ENCODE assay signal across 9 cellular contexts in genomic region chr2:223041527-223042109, GRCh38. TPM values are rescaled to one million over a fixed set of nuclear protein-coding genes. Genes with fewer than 3 reads are reported as not detected.
DNase-seq lines count a peak whose midpoint lies in the region; ATAC-seq, FAIRE-seq and TF ChIP-seq lines count a peak whose summit lies in the region.
"Had no signal": no experiment of that assay in that cellular context is flagged by ENCODE, and none has a peak within 500 bp of the region (broad histone marks: within the 10 kb centered on the region; RNA-seq: fewer than 3 reads in every experiment).

No MANE protein-coding gene starts in this region.

- H3F3A ChIP-seq in neural progenitor cell (ENCODE audit: low read depth), result peaks cover 9% of the 10 kb centered on the region

- H3K4me1 Mint-ChIP-seq in neural progenitor cell, result peaks cover 31% of the 10 kb centered on the region

- no peak for FAIRE-seq in H1 (lab: Jason Lieb, UNC)

- H3K9me3 ChIP-seq in H1 (ENCODE audit: insufficient read depth in 2 of 2, low read depth in 1 of 2, low read length in 1 of 2) (0 out of 4 replicates have a peak, but pooled peaks cover 0 to 3% of the 10 kb centered on the region in 2 experiments), neural progenitor cell (ENCODE audit: low read depth) (no peaks in the 10 kb centered on the region), esophagus squamous epithelium (no peaks in the 10 kb centered on the region)
- H3K9me3 ChIP-seq: HAP-1 had no signal

- H3K9me3 Mint-ChIP-seq in neural progenitor cell, result no peaks in the 10 kb centered on the region

- H3K27me3 Mint-ChIP-seq in neural progenitor cell (ENCODE audit: insufficient read depth, low read depth), result peaks cover 2% of the 10 kb centered on the region

- H3K79me1 ChIP-seq in H1 (ENCODE audit: low read depth, low read length), result no peaks in the 10 kb centered on the region

- H2AFZ ChIP-seq in H1 (ENCODE audit: low read length) (0 out of 2 replicates have a peak overlapping the region, but pooled peaks have one; percentile 43), neural progenitor cell (replicated peaks) (no peak overlapping the region)

- intact Hi-C loops in esophagus squamous epithelium (cut with DNase I), result no loop called here

- CTCF ChIA-PET in H1 (lab: Charles Lee; ENCODE audit: partially characterized antibody), result interaction anchor here (0.8 kb wide), 1 partner anchor 53 kb away, joined by 3 read pairs; no protein-coding TSS in a partner anchor

- no peak overlapping the region for H3K14ac ChIP-seq in H1 (ENCODE audit: insufficient read length)

- H2BK120ac ChIP-seq in H1 (replicated peaks; ENCODE audit: low read depth, low read length), result no peak overlapping the region

- ATAC-seq in GM18511 (IDR thresholded peaks at IDR 0.05; ENCODE audit: unreplicated experiment) (no peak), GM21619 (IDR thresholded peaks at IDR 0.05; ENCODE audit: unreplicated experiment) (no peak)

- peak; percentile 34 for DNase-seq in D341Med (ENCODE audit: low spot score)
- peak; percentile 36 for DNase-seq in NCI-H146 treated with DMSO at 0.1 percent for 48 hours (lab: John Stamatoyannopoulos, UW; ENCODE audit: unreplicated experiment)
- no peak for DNase-seq in H1 (ENCODE audit: low read depth in 1 of 2, low spot score in 2 of 2)
- DNase-seq in neural progenitor cell (ENCODE audit: low spot score), result no peak
- DNase-seq in activated effector memory CD4-positive, alpha-beta T cell treated with Interleukin-2 at 50 U/mL for 16 hours, result no peak
- DNase-seq in esophagus squamous epithelium (lab: John Stamatoyannopoulos, UW), result no peak

- TF ChIP-seq POLR2A in H1 (IDR thresholded peaks at IDR 0.05; ENCODE audit: control extremely low read depth in 1 of 2, low read depth in 2 of 2, low read length in 2 of 2) (no peak), esophagus squamous epithelium (IDR thresholded peaks at IDR 0.05) (no peak)

- no peak for TF ChIP-seq CTCF in H1 (IDR thresholded peaks at IDR 0.05; ENCODE audit: control extremely low read depth in 1 of 3, insufficient read depth in 1 of 3, low read depth in 1 of 3, low read length in 3 of 3)
- TF ChIP-seq CTCF in neural progenitor cell (IDR thresholded peaks at IDR 0.05), result no peak
- no peak for TF ChIP-seq CTCF in esophagus squamous epithelium (IDR thresholded peaks at IDR 0.05)

- H4K91ac ChIP-seq in H1 (replicated peaks; ENCODE audit: insufficient read length, low read length), result no peak overlapping the region

- H3K18ac ChIP-seq in H1 (ENCODE audit: extremely low read depth, low read length), result no peak overlapping the region; the same call in 1 of the 2 replicates

- H3K23me2 ChIP-seq in H1 (ENCODE audit: low read depth, low read length), result no peaks in the 10 kb centered on the region

- H3K4me2 ChIP-seq in H1 (ENCODE audit: insufficient read depth in 1 of 2, low read depth in 2 of 2, low read length in 2 of 2) (no peak overlapping the region), neural progenitor cell (no peak overlapping the region)

- H3K9ac ChIP-seq in H1 (replicated peaks in 1 of 4; ENCODE audit: extremely low read depth in 1 of 4, low read depth in 3 of 4, low read length in 3 of 4) (no peak overlapping the region), neural progenitor cell (no peak overlapping the region)

- H3K36me3 ChIP-seq in H1 (ENCODE audit: control insufficient read depth in 2 of 4, insufficient read depth in 4 of 4, low read length in 3 of 4) (no peaks in the 10 kb centered on the region), neural progenitor cell (no peaks in the 10 kb centered on the region), esophagus squamous epithelium (no peaks in the 10 kb centered on the region)
- H3K36me3 ChIP-seq: HAP-1 had no signal

- no peak overlapping the region for H3K56ac ChIP-seq in H1 (replicated peaks; ENCODE audit: insufficient read length, low read depth, low read length)

- H3K79me2 ChIP-seq in H1 (ENCODE audit: control insufficient read depth in 1 of 2, insufficient read depth in 2 of 2, low read length in 2 of 2) (no peaks in the 10 kb centered on the region), neural progenitor cell (ENCODE audit: low read depth) (no peaks in the 10 kb centered on the region)

- no peak overlapping the region for H3K23ac ChIP-seq in H1 (ENCODE audit: insufficient read length)

- H2BK15ac ChIP-seq in H1 (ENCODE audit: low read length), result no peak overlapping the region

- no peak overlapping the region for H3K4me3 Mint-ChIP-seq in neural progenitor cell

- H3K27ac ChIP-seq in H1 (ENCODE audit: low read depth, low read length) (no peak overlapping the region), neural progenitor cell (no peak overlapping the region), esophagus squamous epithelium (peak overlapping the region in 2 of 4 donors; percentile 47 to 50)

- no peak overlapping the region for H2AK5ac ChIP-seq in H1 (ENCODE audit: low read depth, low read length)

- WGBS in H1 (ENCODE audit: extremely low coverage in 1 of 2, insufficient coverage in 1 of 2, insufficient read length in 1 of 2, insufficient replicate concordance in 2 of 2, low coverage in 1 of 2, low lambda C conversion rate in 2 of 2, missing lambda C conversion rate in 1 of 2), 2 experiments, result 29 to 63% methylated on average over 1 to 4 of the region's 4 CpGs
- WGBS in esophagus squamous epithelium, 2 donors, result 4 to 15% methylated on average over 4 of the region's 4 CpGs

- H3K4me1 ChIP-seq in H1 (replicated peaks in 1 of 4; ENCODE audit: control insufficient read depth in 3 of 4, insufficient read depth in 4 of 4, low read length in 3 of 4) (peaks cover 0 to 17% (median 9%) of the 10 kb centered on the region in 4 experiments), neural progenitor cell (peaks cover 11% of the 10 kb centered on the region), esophagus squamous epithelium (peaks cover 0 to 11% (median 0%) of the 10 kb centered on the region in 3 donors)
- H3K4me1 ChIP-seq: HAP-1 had no signal

- no peak overlapping the region for H4K5ac ChIP-seq in H1 (ENCODE audit: insufficient read length, low read depth, low read length)

- POLR2A ChIA-PET in H1 (lab: Charles Lee; ENCODE audit: partially characterized antibody), result no interaction called here

- no peaks in the 10 kb centered on the region for H3K36me3 Mint-ChIP-seq in neural progenitor cell

- no peak overlapping the region for H2BK20ac ChIP-seq in H1 (ENCODE audit: low read length)

- H2BK12ac ChIP-seq in H1 (ENCODE audit: low read depth, low read length), result no peak overlapping the region

- H3K27ac Mint-ChIP-seq in neural progenitor cell, result peak overlapping the region; percentile 3

- no peak for TF ChIP-seq EP300 in H1 (IDR thresholded peaks at IDR 0.05; ENCODE audit: borderline replicate concordance in 1 of 2, low read depth in 2 of 2, low read length in 2 of 2)

- no peak overlapping the region for H4K8ac ChIP-seq in H1 (ENCODE audit: extremely low read depth, insufficient read depth, low read length)

- H3K27me3 ChIP-seq in H1 (replicated peaks in 1 of 4; ENCODE audit: control insufficient read depth in 3 of 4, extremely low read depth in 1 of 4, insufficient read depth in 3 of 4, low read length in 3 of 4) (no peaks in the 10 kb centered on the region), neural progenitor cell (no peaks in the 10 kb centered on the region), esophagus squamous epithelium (no peaks in the 10 kb centered on the region)

- no peak overlapping the region for H2BK5ac ChIP-seq in H1 (ENCODE audit: low read depth, low read length)

- TF ChIP-seq RAD21 in H1 (IDR thresholded peaks at IDR 0.05 in 1 of 2, conservative IDR thresholded peaks at IDR 0.05 in 1 of 2; ENCODE audit: low read depth in 2 of 2, low read length in 2 of 2), result no peak

- no peak overlapping the region for H3K4me3 ChIP-seq in H1 (ENCODE audit: extremely low read depth in 1 of 4, insufficient read depth in 2 of 4, low read depth in 3 of 4, low read length in 4 of 4)
- no peak overlapping the region for H3K4me3 ChIP-seq in neural progenitor cell
- no peak overlapping the region for H3K4me3 ChIP-seq in esophagus squamous epithelium
- H3K4me3 ChIP-seq: HAP-1 had no signal

- H3K4ac ChIP-seq in H1 (replicated peaks; ENCODE audit: insufficient read length, low read depth, low read length), result no peak overlapping the region

- H4K20me1 ChIP-seq in H1 (replicated peaks in 1 of 2; ENCODE audit: control insufficient read depth in 1 of 2, insufficient read depth in 2 of 2, low read length in 2 of 2) (no peaks in the 10 kb centered on the region), neural progenitor cell (ENCODE audit: low read depth) (no peaks in the 10 kb centered on the region)

TF ChIP-seq in H1, 55 proteins besides CTCF, POLR2A, EP300 and RAD21:
- TF ChIP-seq SRF (IDR thresholded peaks at IDR 0.05; ENCODE audit: low read depth, low read length) (no peak), TCF12 (IDR thresholded peaks at IDR 0.05; ENCODE audit: low read depth, low read length) (no peak)

RNA-seq across cellular contexts. Expression of gene KCNE4, which starts 10.4 kb away (rescaled TPM):
- total RNA-seq in H1 (2021; fragmentation: NEBNext Ultra II Directional; extraction: Animal tissue kit (Norgen Biotek cat#: 25700)), result 0.09 TPM in 1 of 2 replicates, not detected in the other
- 0.03 and 0.08 TPM in 2 replicates for polyA plus RNA-seq in H1 (2011; rRNA removed)
- 0.04 TPM for polyA plus RNA-seq in H1 (2011; cell fraction: cytosol; rRNA removed)
- 0.03 TPM for polyA plus RNA-seq in H1 (2011; cell fraction: nucleus; rRNA removed)
- 0.09 to 0.17 TPM (median 0.10 TPM) in 3 of 4 replicates, not detected in the other for polyA plus RNA-seq in H1 (2012, experiment 1 of 2)
- not detected for polyA plus RNA-seq in H1 (2012, experiment 2 of 2)
- polyA plus RNA-seq in H1 (2013, experiment 1 of 2), result not detected
- polyA plus RNA-seq in H1 (2013, experiment 2 of 2), result 0.06 TPM
- polyA minus RNA-seq in H1 (2011; rRNA and poly(A)+ RNA removed), result 0.05 TPM in 1 of 2 replicates, not detected in the other
- not detected for polyA minus RNA-seq in H1 (2011; cell fraction: cytosol; rRNA and poly(A)+ RNA removed)
- polyA minus RNA-seq in H1 (2011; cell fraction: nucleus; rRNA and poly(A)+ RNA removed), result not detected
- not detected in 2 replicates for total RNA-seq in neural progenitor cell (ENCODE audit: low replicate concordance)
- total RNA-seq in esophagus squamous epithelium, result under 1 TPM; 0.26 to 0.76 (median 0.35) TPM

Comparison
In these comparisons a context has a peak if more than half of its experiments do, and no peak if none do; other contexts are left out.
1. DNase-seq: peak in D341Med (single experiment) and NCI-H146 treated with DMSO at 0.1 percent for 48 hours (single experiment); none in H1 (0 of 2), neural progenitor cell (single experiment), activated effector memory CD4-positive, alpha-beta T cell treated with Interleukin-2 at 50 U/mL for 16 hours (single experiment) and esophagus squamous epithelium (single experiment).